In the genomic region with DNA sequence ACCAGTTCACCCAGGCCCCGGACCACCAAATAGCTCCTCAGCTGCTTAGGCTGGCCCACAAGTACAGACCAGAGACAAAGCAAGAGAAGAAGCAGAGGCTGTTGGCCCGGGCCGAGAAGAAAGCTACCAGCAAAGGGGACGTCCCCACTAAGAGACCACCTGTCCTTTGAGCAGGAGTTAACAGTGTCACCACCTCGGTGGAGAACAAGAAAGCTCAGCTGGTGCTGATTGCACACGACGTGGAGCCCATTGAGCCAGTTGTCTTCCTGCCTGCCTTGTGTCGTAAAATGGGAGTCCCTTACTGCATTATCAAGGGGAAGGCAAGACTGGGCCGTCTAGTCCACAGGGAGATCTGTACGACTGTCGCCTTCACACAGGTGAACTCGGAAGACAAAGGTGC, we compare ENCODE assay signal across 27 cellular contexts. TPM values are rescaled to one million over a fixed set of nuclear protein-coding genes. Genes with fewer than 3 reads are reported as not detected.
"Had no signal": no experiment of that assay in that cellular context is flagged by ENCODE, and none has a peak within 500 bp of the region (broad histone marks: within the 10 kb centered on the region; RNA-seq: fewer than 3 reads in every experiment).

No MANE protein-coding gene starts in this region.

- H3K9ac ChIP-seq: KMS-11, SK-N-SH had no signal

- H3K9me3 ChIP-seq: SK-N-SH had no signal

- ATAC-seq: K562 had no signal

- H3K4me1 Mint-ChIP-seq: IgD-negative memory B cell had no signal

- H3K4me3 ChIP-seq: K562 had no signal

- DNase-seq: Kasumi-1, MV-4-11, NCI-H1048, NCI-H1105, NCI-H1417, NCI-H1436 treated with DMSO at 0.1 percent for 48 hours, NCI-H1694 treated with DMSO at 0.1 percent for 48 hours, NCI-H1930, NCI-H2081, NCI-H2107, NCI-H2171, NCI-H226, NCI-H446, NCI-H510A, NCI-H524 treated with DMSO at 0.1 percent for 48 hours, NCI-H69, NCI-H774, RPMI8226, SHP77, SK-N-SH had no signal

- FAIRE-seq: HTR-8/SVneo, K562, RCC 7860 had no signal

- H3K27ac ChIP-seq: HL-60, KMS-11 had no signal

- H3K4me3 Mint-ChIP-seq: IgD-negative memory B cell had no signal

RNA-seq across cellular contexts. Expression of a gene that starts 15.4 kb away (rescaled TPM):
- polyA plus RNA-seq: IgD-negative memory B cell, K562 had no signal

RNA-seq across cellular contexts. Expression of a gene that starts 40.9 kb away (rescaled TPM):
- total RNA-seq: SK-MEL-5 had no signal
- polyA plus RNA-seq: IgD-negative memory B cell had no signal

RNA-seq across cellular contexts. Expression of a gene that starts 52.7 kb away (rescaled TPM):
- total RNA-seq: K562, SK-MEL-5 had no signal
- polyA plus RNA-seq: IgD-negative memory B cell, K562 had no signal
